1 cellular context compared by ENCODE assay signal in genomic region chr18:26425148-26425531, GRCh38.
TF ChIP-seq lines count a peak whose summit lies in the region.

No MANE protein-coding gene starts in this region.

TF ChIP-seq in K562, 482 proteins besides CTCF, POLR2A, EP300 and RAD21:
- TF ChIP-seq CHD7 (IDR thresholded peaks at IDR 0.05; ENCODE audit: low read depth, low read length) (no peak), ZNF263 (CRISPR knock-in tag; IDR thresholded peaks at IDR 0.05; ENCODE audit: borderline replicate concordance) (0 out of 2 replicates have a peak, but pooled peaks have one; percentile 29)
TF ChIP-seq in K562: peak in this region for 1.
